In the genomic region with DNA sequence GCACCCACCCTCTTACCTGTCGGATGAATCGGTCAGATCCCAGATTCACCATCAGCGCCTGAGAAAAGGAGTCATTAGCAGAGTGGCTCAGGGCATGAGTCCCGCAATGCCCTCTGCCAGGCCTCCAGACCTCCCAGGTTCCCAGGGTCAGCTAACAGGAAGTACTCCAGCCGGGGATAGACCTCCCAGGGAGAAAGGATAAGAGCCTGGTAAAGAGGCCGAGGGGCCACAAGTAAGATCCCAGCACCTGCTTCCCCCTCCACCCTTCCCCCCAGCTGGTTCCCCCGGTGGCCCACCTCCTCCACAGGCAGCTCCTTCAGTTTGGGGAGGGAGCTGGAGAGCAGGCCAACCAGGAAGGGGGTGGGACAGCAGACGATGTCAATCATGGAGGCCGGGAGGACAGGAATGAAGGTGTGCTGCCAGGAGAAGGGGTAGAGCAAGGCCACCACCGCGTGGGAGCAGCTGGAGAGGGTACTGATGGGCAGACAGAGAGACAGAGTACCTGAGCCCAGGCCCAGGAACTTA, we compare ENCODE assay signal across 12 cellular contexts. TPM values are rescaled to one million over a fixed set of nuclear protein-coding genes. Genes with fewer than 3 reads are reported as not detected.
DNase-seq lines count a peak whose midpoint lies in the region; ATAC-seq, FAIRE-seq and TF ChIP-seq lines count a peak whose summit lies in the region.
"Had no signal": no experiment of that assay in that cellular context is flagged by ENCODE, and none has a peak within 500 bp of the region (broad histone marks: within the 10 kb centered on the region; RNA-seq: fewer than 3 reads in every experiment).

No MANE protein-coding gene starts in this region.

- no peak for FAIRE-seq in HepG2 (lab: Jason Lieb, UNC)

- H3K36me3 Mint-ChIP-seq in osteocyte (ENCODE audit: unreplicated experiment): peaks cover 48% of the 10 kb centered on the region

- H3K27me3 ChIP-seq in HepG2 (ENCODE audit: control insufficient read depth in 1 of 2, insufficient read depth in 2 of 2, low read length in 2 of 2) (no peaks in the 10 kb centered on the region), right lobe of liver (no peaks in the 10 kb centered on the region), esophagus muscularis mucosa (no peaks in the 10 kb centered on the region), upper lobe of right lung (no peaks in the 10 kb centered on the region)

- ATAC-seq in HepG2 (peak; percentile 20), right lobe of liver (no peak), upper lobe of right lung (no peak), HG03095 (IDR thresholded peaks at IDR 0.05; ENCODE audit: unreplicated experiment) (no peak)

- CTCF ChIA-PET in HepG2 (lab: Yijun Ruan, JAX; ENCODE audit: low intra/inter-chr PET ratio, low total read pairs): interaction anchor here (1.5 kb wide), 1 partner anchor 115 kb away, joined by 4 read pairs; no protein-coding TSS in a partner anchor

- H3K9me3 Mint-ChIP-seq in osteocyte (ENCODE audit: unreplicated experiment): no peaks in the 10 kb centered on the region
- H3K9me3 Mint-ChIP-seq: activated CD4-positive, alpha-beta T cell treated with anti-CD3 and anti-CD28 coated beads, Interleukin-2, amount 10 ng/mL, durations not matched to agents 7 days and 5 days had no signal

- H3K4me3 ChIP-seq in HepG2 (replicated peaks in 1 of 3; ENCODE audit: insufficient read depth in 1 of 3, low read depth in 2 of 3, low read length in 3 of 3) (no peak overlapping the region), right lobe of liver (no peak overlapping the region), esophagus muscularis mucosa (no peak overlapping the region), upper lobe of right lung (no peak overlapping the region)
- H3K4me3 ChIP-seq: mucosa of descending colon had no signal

- H3K36me3 ChIP-seq in HepG2 (replicated peaks in 1 of 2; ENCODE audit: control insufficient read depth in 1 of 2, insufficient read depth in 2 of 2, low read length in 2 of 2): peaks cover 4 to 40% of the 10 kb centered on the region in 2 experiments
- peaks cover 0 to 64% (median 31%) of the 10 kb centered on the region in 4 donors for H3K36me3 ChIP-seq in right lobe of liver
- H3K36me3 ChIP-seq in esophagus muscularis mucosa: peaks cover 66 to 96% (median 92%) of the 10 kb centered on the region in 4 donors
- peaks cover 56% of the 10 kb centered on the region for H3K36me3 ChIP-seq in upper lobe of right lung

- H3K4me1 Mint-ChIP-seq in osteocyte (ENCODE audit: unreplicated experiment): peaks cover 27% of the 10 kb centered on the region
- H3K4me1 Mint-ChIP-seq: activated CD4-positive, alpha-beta T cell treated with anti-CD3 and anti-CD28 coated beads, Interleukin-2, amount 10 ng/mL, durations not matched to agents 7 days and 5 days had no signal

- no peaks in the 10 kb centered on the region for H3K27me3 Mint-ChIP-seq in osteocyte (ENCODE audit: unreplicated experiment)
- H3K27me3 Mint-ChIP-seq: activated CD4-positive, alpha-beta T cell treated with anti-CD3 and anti-CD28 coated beads, Interleukin-2, amount 10 ng/mL, durations not matched to agents 7 days and 5 days had no signal

- H3K9ac ChIP-seq in HepG2 (ENCODE audit: insufficient read depth, low read depth, low read length): peak overlapping the region; percentile 33; the same call in 1 of the 2 replicates

- in situ Hi-C loops in HepG2 (cut with HindIII; ENCODE audit: extremely low pct_ligation_motif_present, low pct_unique_long_range_greater_than_20kb): loop anchor here (5.0 to 25.0 kb wide), 2 partner anchors 113 to 263 kb away; a partner anchor contains a TSS

- 82% methylated on average over 9 of the region's 11 CpGs for WGBS in HepG2 (ENCODE audit: low lambda C conversion rate)
- 60% methylated on average over 1 of the region's 11 CpGs for WGBS in right lobe of liver (ENCODE audit: insufficient coverage, low coverage, low lambda C conversion rate, missing lambda C conversion rate)
- 63% methylated on average over 11 of the region's 11 CpGs for WGBS in esophagus muscularis mucosa

- intact Hi-C loops in HepG2 (cut with micrococcal nuclease; ENCODE audit: unreplicated experiment) (loop anchor here (2.0 to 10.0 kb wide), 2 partner anchors 56 to 96 kb away; no protein-coding TSS in a partner anchor), right lobe of liver (cut with DNase I) (no loop called here), esophagus muscularis mucosa (cut with DNase I) (no loop called here), upper lobe of right lung (cut with DNase I) (no loop called here)

- DNase-seq in HepG2 (ENCODE audit: low spot score): no peak
- no peak for DNase-seq in right lobe of liver
- no peak for DNase-seq in esophagus muscularis mucosa (ENCODE audit: extremely low spot score)
- no peak for DNase-seq in osteocyte (ENCODE audit: extremely low spot score, unreplicated experiment)
- no peak for DNase-seq in DMS79 (lab: John Stamatoyannopoulos, UW)
- no peak for DNase-seq in activated T-cell treated with anti-CD3 and anti-CD28 coated beads for 4 hours
- DNase-seq in upper lobe of right lung: no peak
- DNase-seq: activated CD4-positive, alpha-beta T cell treated with anti-CD3 and anti-CD28 coated beads, Interleukin-2, amount 10 ng/mL, durations not matched to agents 7 days and 5 days; mucosa of descending colon; NCI-H345; PC-3 had no signal

- no peak for TF ChIP-seq RAD21 in HepG2 (CRISPR knock-in tag; IDR thresholded peaks at IDR 0.05)

- H4K20me1 ChIP-seq in HepG2 (ENCODE audit: insufficient read depth, low read length): no peaks in the 10 kb centered on the region

- 0 out of 2 replicates have a peak overlapping the region, but pooled peaks have one; percentile 45 for H3K4me2 ChIP-seq in HepG2 (ENCODE audit: low read depth, low read length)

- no peak overlapping the region for H3K4me3 Mint-ChIP-seq in osteocyte (ENCODE audit: unreplicated experiment)
- H3K4me3 Mint-ChIP-seq: activated CD4-positive, alpha-beta T cell treated with anti-CD3 and anti-CD28 coated beads, Interleukin-2, amount 10 ng/mL, durations not matched to agents 7 days and 5 days had no signal

- H3K9me3 ChIP-seq in HepG2 (ENCODE audit: low read length) (no peaks in the 10 kb centered on the region), right lobe of liver (no peaks in the 10 kb centered on the region), esophagus muscularis mucosa (no peaks in the 10 kb centered on the region), upper lobe of right lung (no peaks in the 10 kb centered on the region)
- H3K9me3 ChIP-seq: mucosa of descending colon had no signal

- TF ChIP-seq CTCF in HepG2 (CRISPR knock-in tag; IDR thresholded peaks at IDR 0.05) (no peak), right lobe of liver (IDR thresholded peaks at IDR 0.05) (no peak), esophagus muscularis mucosa (IDR thresholded peaks at IDR 0.05) (no peak), osteocyte (IDR thresholded peaks at IDR 0.05) (no peak), upper lobe of right lung (IDR thresholded peaks at IDR 0.05) (no peak)

- TF ChIP-seq EP300 in HepG2 (IDR thresholded peaks at IDR 0.05; ENCODE audit: low read depth in 2 of 2, low read length in 2 of 2) (no peak), HepG2 (CRISPR knock-in tag; IDR thresholded peaks at IDR 0.05; ENCODE audit: borderline replicate concordance) (no peak), esophagus muscularis mucosa (IDR thresholded peaks at IDR 0.05) (no peak)

- H3K27ac ChIP-seq in HepG2 (ENCODE audit: extremely low read length, insufficient read depth, low read length) (peak overlapping the region; percentile 63), right lobe of liver (no peak overlapping the region), esophagus muscularis mucosa (replicated peaks in 1 of 4) (peak overlapping the region; percentile 90 to 97 (median 93)), upper lobe of right lung (no peak overlapping the region)

- no TSS peak for BruUV-seq in HepG2 (replicated peaks; lab: Mats Ljungman, UMichigan)

- TF ChIP-seq POLR2A in HepG2 (IDR thresholded peaks at IDR 0.05; ENCODE audit: insufficient read depth in 1 of 2, low read depth in 2 of 2, low read length in 2 of 2) (no peak), right lobe of liver (IDR thresholded peaks at IDR 0.05) (no peak), esophagus muscularis mucosa (IDR thresholded peaks at IDR 0.05; ENCODE audit: low read depth) (no peak)

- POLR2A ChIA-PET in HepG2 (lab: Yijun Ruan, JAX): interaction anchor here (1.1 to 3.3 kb wide), 7 partner anchors 11 to 265 kb away, joined by 3 to 47 read pairs (median 14); a partner anchor contains a TSS

- H3K4me1 ChIP-seq in HepG2 (ENCODE audit: insufficient read depth, low read length) (peaks cover 35% of the 10 kb centered on the region), right lobe of liver (no peaks in the 10 kb centered on the region), esophagus muscularis mucosa (peaks cover 12 to 50% (median 31%) of the 10 kb centered on the region in 4 donors), upper lobe of right lung (no peaks in the 10 kb centered on the region)

- H3K27ac Mint-ChIP-seq in osteocyte (ENCODE audit: unreplicated experiment): peak overlapping the region; percentile 77
- H3K27ac Mint-ChIP-seq: activated CD4-positive, alpha-beta T cell treated with anti-CD3 and anti-CD28 coated beads, Interleukin-2, amount 10 ng/mL, durations not matched to agents 7 days and 5 days had no signal

- H2AFZ ChIP-seq in HepG2 (ENCODE audit: low read length): no peak overlapping the region

- H3K79me2 ChIP-seq in HepG2 (ENCODE audit: insufficient read depth, low read length): no peaks in the 10 kb centered on the region

RNA-seq across cellular contexts. Expression of a gene that starts 16.4 kb away (rescaled TPM):
- total RNA-seq in HepG2 (2016; rRNA removed; fragmentation: Illumina TruSeq; extraction: Trizol) (2,153 and 2,707 TPM in 2 replicates), right lobe of liver (100 to 1,000 TPM; 187 to 394 (median 327) TPM), esophagus muscularis mucosa (1,000 to 10,000 TPM in 1 of 4 donors, 100 to 1,000 TPM in 3; 665 to 1,629 (median 791) TPM), osteocyte (750 and 815 TPM in 2 replicates), upper lobe of right lung (835 TPM)
- total RNA-seq in HepG2 (2016; cell fraction: cytosol; rRNA removed; fragmentation: Illumina TruSeq; extraction: Trizol; ENCODE audit: low read depth): 3,399 and 3,946 TPM in 2 replicates
- 2,233 and 2,738 TPM in 2 replicates for total RNA-seq in HepG2 (2016; cell fraction: insoluble cytoplasmic fraction; rRNA removed; fragmentation: Illumina TruSeq; extraction: Trizol)
- total RNA-seq in HepG2 (2016; cell fraction: membrane; rRNA removed; fragmentation: Illumina TruSeq; extraction: Trizol): 4,869 and 5,089 TPM in 2 replicates
- total RNA-seq in HepG2 (2016; cell fraction: nucleus; rRNA removed; fragmentation: Illumina TruSeq; extraction: Trizol): 939 and 964 TPM in 2 replicates
- polyA plus RNA-seq in HepG2 (2011; rRNA removed): 1,417 and 1,531 TPM in 2 replicates
- 1,474 and 2,087 TPM in 2 replicates for polyA plus RNA-seq in HepG2 (2011; cell fraction: cytosol; rRNA removed)
- 305 and 370 TPM in 2 replicates for polyA plus RNA-seq in HepG2 (2011; cell fraction: nucleus; rRNA removed)
- polyA plus RNA-seq in HepG2 (2012): 1,992 and 2,004 TPM in 2 replicates
- polyA plus RNA-seq in HepG2 (2016; cell fraction: cytosol; fragmentation: Illumina TruSeq; extraction: Trizol; ENCODE audit: low read depth): 4,970 and 5,082 TPM in 2 replicates
- polyA plus RNA-seq in HepG2 (2016; cell fraction: insoluble cytoplasmic fraction; fragmentation: Illumina TruSeq; extraction: Trizol; ENCODE audit: low read depth): 3,334 and 3,710 TPM in 2 replicates
- polyA plus RNA-seq in HepG2 (2016; cell fraction: membrane; fragmentation: Illumina TruSeq; extraction: Trizol; ENCODE audit: low read depth): 5,948 and 6,204 TPM in 2 replicates
- 1,777 and 1,903 TPM in 2 replicates for polyA plus RNA-seq in HepG2 (2016; cell fraction: nucleus; fragmentation: Illumina TruSeq; extraction: Trizol; ENCODE audit: insufficient read depth, low read depth)
- 284 and 635 TPM in 2 replicates for polyA minus RNA-seq in HepG2 (2011; rRNA and poly(A)+ RNA removed; ENCODE audit: low replicate concordance)
- 320 and 336 TPM in 2 replicates for polyA minus RNA-seq in HepG2 (2011; cell fraction: cytosol; rRNA and poly(A)+ RNA removed)
- polyA minus RNA-seq in HepG2 (2011; cell fraction: nucleus; rRNA and poly(A)+ RNA removed): 339 and 420 TPM in 2 replicates

RNA-seq across cellular contexts. Expression of a gene that starts 16.5 kb away (rescaled TPM):
- total RNA-seq in HepG2 (2016; rRNA removed; fragmentation: Illumina TruSeq; extraction: Trizol) (4.9 and 5.6 TPM in 2 replicates), right lobe of liver (10 to 100 TPM in 2 of 6 experiments, 1 to 10 TPM in 4; 4.0 to 16.4 (median 6.9) TPM), esophagus muscularis mucosa (1 to 10 TPM; 2.2 to 5.4 (median 3.1) TPM), osteocyte (10.0 and 10.2 TPM in 2 replicates), upper lobe of right lung (15.0 TPM)
- total RNA-seq in HepG2 (2016; cell fraction: cytosol; rRNA removed; fragmentation: Illumina TruSeq; extraction: Trizol; ENCODE audit: low read depth): 1.4 and 2.4 TPM in 2 replicates
- 4.9 and 5.0 TPM in 2 replicates for total RNA-seq in HepG2 (2016; cell fraction: insoluble cytoplasmic fraction; rRNA removed; fragmentation: Illumina TruSeq; extraction: Trizol)
- total RNA-seq in HepG2 (2016; cell fraction: membrane; rRNA removed; fragmentation: Illumina TruSeq; extraction: Trizol): 1.9 and 2.3 TPM in 2 replicates
- total RNA-seq in HepG2 (2016; cell fraction: nucleus; rRNA removed; fragmentation: Illumina TruSeq; extraction: Trizol): 19.3 and 22.0 TPM in 2 replicates
- 6.1 and 7.6 TPM in 2 replicates for polyA plus RNA-seq in HepG2 (2011; rRNA removed)
- polyA plus RNA-seq in HepG2 (2011; cell fraction: cytosol; rRNA removed): 1.7 and 1.8 TPM in 2 replicates
- 24.5 and 26.0 TPM in 2 replicates for polyA plus RNA-seq in HepG2 (2011; cell fraction: nucleus; rRNA removed)
- polyA plus RNA-seq in HepG2 (2012): 5.0 and 5.3 TPM in 2 replicates
- 0.43 and 0.66 TPM in 2 replicates for polyA plus RNA-seq in HepG2 (2016; cell fraction: cytosol; fragmentation: Illumina TruSeq; extraction: Trizol; ENCODE audit: low read depth)
- 2.1 and 3.1 TPM in 2 replicates for polyA plus RNA-seq in HepG2 (2016; cell fraction: insoluble cytoplasmic fraction; fragmentation: Illumina TruSeq; extraction: Trizol; ENCODE audit: low read depth)
- polyA plus RNA-seq in HepG2 (2016; cell fraction: membrane; fragmentation: Illumina TruSeq; extraction: Trizol; ENCODE audit: low read depth): 1.2 and 1.3 TPM in 2 replicates
- polyA plus RNA-seq in HepG2 (2016; cell fraction: nucleus; fragmentation: Illumina TruSeq; extraction: Trizol; ENCODE audit: insufficient read depth, low read depth): 18.3 and 20.6 TPM in 2 replicates
- 6.2 and 10.3 TPM in 2 replicates for polyA minus RNA-seq in HepG2 (2011; rRNA and poly(A)+ RNA removed; ENCODE audit: low replicate concordance)
- 1.2 and 2.4 TPM in 2 replicates for polyA minus RNA-seq in HepG2 (2011; cell fraction: cytosol; rRNA and poly(A)+ RNA removed)
- 26.0 and 33.4 TPM in 2 replicates for polyA minus RNA-seq in HepG2 (2011; cell fraction: nucleus; rRNA and poly(A)+ RNA removed)

Comparison
In these comparisons a context has a peak if more than half of its experiments do, and no peak if none do; other contexts are left out.
1. H3K27ac ChIP-seq: peak in HepG2 (single experiment) and esophagus muscularis mucosa (4 of 4); none in right lobe of liver (0 of 3) and upper lobe of right lung (single experiment).